ENCODE assay signal across 16 cellular contexts in genomic region chr18:10188971-10189810, GRCh38.
"Had no signal": no experiment of that assay in that cellular context is flagged by ENCODE, and none has a peak within 500 bp of the region (broad histone marks: within the 10 kb centered on the region; RNA-seq: fewer than 3 reads in every experiment).

No MANE protein-coding gene starts in this region.

- H3K27ac Mint-ChIP-seq: activated CD4-positive, alpha-beta T cell treated with anti-CD3 and anti-CD28 coated beads, Interleukin-2, amount 10 ng/mL, durations not matched to agents 24 days and 14 days; activated naive CD4-positive, alpha-beta T cell treated with anti-CD3 and anti-CD28 coated beads, Interleukin-2, amount 10 ng/mL, durations not matched to agents 7 days and 5 days; activated T-helper 2 cell treated with anti-CD3 and anti-CD28 coated beads, Interferon-gamma antibody, Interleukin-2, Interleukin-4, amounts not matched to agents 10 μg/mL and 5 μg/mL and 100 μg/mL, durations not matched to agents 14 hours and 24 hours and 36 hours; effector memory CD8-positive, alpha-beta T cell; stimulated activated memory B cell treated with anti-CD40 and anti-IgM and Interleukin-4, amounts not matched to agents 10 μg/mL and 1 μg/mL and 100 μg/mL, for 72 hours had no signal

- H3K4me1 ChIP-seq: body of pancreas, transverse colon had no signal

- H3K9me3 Mint-ChIP-seq: activated CD4-positive, alpha-beta T cell treated with anti-CD3 and anti-CD28 coated beads, Interleukin-2, amount 10 ng/mL, durations not matched to agents 24 days and 14 days; activated T-helper 2 cell treated with anti-CD3 and anti-CD28 coated beads, Interferon-gamma antibody, Interleukin-2, Interleukin-4, amounts not matched to agents 10 μg/mL and 5 μg/mL and 100 μg/mL, durations not matched to agents 14 hours and 24 hours and 36 hours; effector memory CD8-positive, alpha-beta T cell; neural crest cell had no signal

- H3K27ac ChIP-seq: body of pancreas, epithelial cell of prostate, ovary, transverse colon, WERI-Rb-1 had no signal

- ATAC-seq: body of pancreas; effector memory CD8-positive, alpha-beta T cell; stimulated activated memory B cell treated with anti-CD40 and anti-IgM and Interleukin-4, amounts not matched to agents 10 μg/mL and 1 μg/mL and 100 μg/mL, for 72 hours had no signal

- H3K4me1 Mint-ChIP-seq: activated CD4-positive, alpha-beta T cell treated with anti-CD3 and anti-CD28 coated beads, Interleukin-2, amount 10 ng/mL, durations not matched to agents 24 days and 14 days; activated naive CD4-positive, alpha-beta T cell treated with anti-CD3 and anti-CD28 coated beads, Interleukin-2, amount 10 ng/mL, durations not matched to agents 7 days and 5 days; neural crest cell; stimulated activated memory B cell treated with anti-CD40 and anti-IgM and Interleukin-4, amounts not matched to agents 10 μg/mL and 1 μg/mL and 100 μg/mL, for 72 hours had no signal

- H3K36me3 ChIP-seq: ovary, transverse colon, WERI-Rb-1 had no signal

- H3K27me3 Mint-ChIP-seq: activated CD4-positive, alpha-beta T cell treated with anti-CD3 and anti-CD28 coated beads, Interleukin-2, amount 10 ng/mL, durations not matched to agents 24 days and 14 days had no signal

- H3K36me3 Mint-ChIP-seq: activated naive CD4-positive, alpha-beta T cell treated with anti-CD3 and anti-CD28 coated beads, Interleukin-2, amount 10 ng/mL, durations not matched to agents 7 days and 5 days; stimulated activated memory B cell treated with anti-CD40 and anti-IgM and Interleukin-4, amounts not matched to agents 10 μg/mL and 1 μg/mL and 100 μg/mL, for 72 hours had no signal

- H3K4me3 Mint-ChIP-seq: activated CD4-positive, alpha-beta T cell treated with anti-CD3 and anti-CD28 coated beads, Interleukin-2, amount 10 ng/mL, durations not matched to agents 24 days and 14 days; activated naive CD4-positive, alpha-beta T cell treated with anti-CD3 and anti-CD28 coated beads, Interleukin-2, amount 10 ng/mL, durations not matched to agents 7 days and 5 days; effector memory CD8-positive, alpha-beta T cell; neural crest cell; stimulated activated memory B cell treated with anti-CD40 and anti-IgM and Interleukin-4, amounts not matched to agents 10 μg/mL and 1 μg/mL and 100 μg/mL, for 72 hours had no signal

- H3K4me3 ChIP-seq: body of pancreas, ovary, transverse colon had no signal

- H3K9me3 ChIP-seq: body of pancreas, ovary, transverse colon had no signal

- H3K27me3 ChIP-seq: body of pancreas, ovary, transverse colon had no signal

- DNase-seq: activated CD4-positive, alpha-beta T cell treated with anti-CD3 and anti-CD28 coated beads, Interleukin-2, amount 10 ng/mL, durations not matched to agents 24 days and 14 days; activated naive CD4-positive, alpha-beta T cell treated with anti-CD3 and anti-CD28 coated beads, Interleukin-2, amount 10 ng/mL, durations not matched to agents 7 days and 5 days; activated T-cell treated with anti-CD3 and anti-CD28 coated beads for 4 hours; body of pancreas; effector memory CD8-positive, alpha-beta T cell; hippocampal formation; kidney glomerular epithelial cell; mammary epithelial cell; ovary; T1000; transverse colon; WERI-Rb-1 had no signal
